2 cellular contexts compared by ENCODE assay signal in genomic region chr1:56152635-56153034, GRCh38.
TF ChIP-seq lines count a peak whose summit lies in the region.

No MANE protein-coding gene starts in this region.

TF ChIP-seq in IMR-90, 13 proteins besides CTCF, POLR2A, EP300 and RAD21:
- TF ChIP-seq MAFK (IDR thresholded peaks at IDR 0.05; ENCODE audit: low read depth, low read length) = peak; percentile 44; the same call in 1 of the 2 replicates
- TF ChIP-seq, protein P1, sequence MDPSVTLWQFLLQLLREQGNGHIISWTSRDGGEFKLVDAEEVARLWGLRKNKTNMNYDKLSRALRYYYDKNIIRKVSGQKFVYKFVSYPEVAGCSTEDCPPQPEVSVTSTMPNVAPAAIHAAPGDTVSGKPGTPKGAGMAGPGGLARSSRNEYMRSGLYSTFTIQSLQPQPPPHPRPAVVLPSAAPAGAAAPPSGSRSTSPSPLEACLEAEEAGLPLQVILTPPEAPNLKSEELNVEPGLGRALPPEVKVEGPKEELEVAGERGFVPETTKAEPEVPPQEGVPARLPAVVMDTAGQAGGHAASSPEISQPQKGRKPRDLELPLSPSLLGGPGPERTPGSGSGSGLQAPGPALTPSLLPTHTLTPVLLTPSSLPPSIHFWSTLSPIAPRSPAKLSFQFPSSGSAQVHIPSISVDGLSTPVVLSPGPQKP (IDR thresholded peaks at IDR 0.05; ENCODE audit: borderline replicate concordance, low read depth, low read length) = no peak
- no peak for TF ChIP-seq CHD1 (IDR thresholded peaks at IDR 0.05; ENCODE audit: low read depth, low read length)
- no peak for TF ChIP-seq CEBPB (IDR thresholded peaks at IDR 0.05; ENCODE audit: low read depth, low read length)

TF ChIP-seq in H1, 55 proteins besides CTCF, POLR2A, EP300 and RAD21:
- no peak for TF ChIP-seq POLR2AphosphoS5 (IDR thresholded peaks at IDR 0.05; ENCODE audit: low read depth, low read length)
- 0 out of 2 replicates have a peak, but pooled peaks have one; percentile 8 for TF ChIP-seq MAFK (IDR thresholded peaks at IDR 0.05; ENCODE audit: low read depth, low read length)
TF ChIP-seq in H1: peak in this region for 1.
